In the genomic region with DNA sequence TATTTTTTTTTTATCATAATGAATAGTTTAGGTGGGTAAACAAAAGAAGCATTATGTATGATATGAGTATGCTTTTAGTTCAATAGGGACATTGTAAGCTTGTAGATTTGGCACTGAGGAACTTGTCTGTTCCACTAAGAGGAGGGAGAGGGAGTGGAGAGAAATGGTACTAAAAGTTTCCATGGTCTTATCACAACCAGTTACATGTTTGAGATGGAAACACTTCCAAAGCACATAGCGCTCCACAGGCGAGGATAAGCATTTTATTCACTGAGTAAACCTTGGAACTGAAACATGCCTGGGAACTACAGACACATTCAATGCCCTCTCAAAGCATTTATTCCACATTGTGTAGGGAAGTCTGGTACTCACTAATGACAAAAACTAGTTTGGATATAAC, we compare ENCODE assay signal across 26 cellular contexts. TPM values are rescaled to one million over a fixed set of nuclear protein-coding genes. Genes with fewer than 3 reads are reported as not detected.
DNase-seq lines count a peak whose midpoint lies in the region; ATAC-seq and TF ChIP-seq lines count a peak whose summit lies in the region.
"Had no signal": no experiment of that assay in that cellular context is flagged by ENCODE, and none has a peak within 500 bp of the region (broad histone marks: within the 10 kb centered on the region; RNA-seq: fewer than 3 reads in every experiment).

No MANE protein-coding gene starts in this region.

- no peak for TF ChIP-seq POLR2A in stomach (IDR thresholded peaks at IDR 0.05)

- ATAC-seq in left ventricle myocardium superior = peak; percentile 92
- no peak for ATAC-seq in HG02870 (IDR thresholded peaks at IDR 0.05; ENCODE audit: unreplicated experiment)
- ATAC-seq in activated T-cell treated with anti-CD3 and anti-CD28 coated beads, Interleukin-2, amount 50 U/mL, for 72 hours (replicated peaks in 1 of 2) = no peak
- ATAC-seq: GM12878, GM23338, PC-3 had no signal

- H3K36me3 Mint-ChIP-seq in activated T-cell treated with anti-CD3 and anti-CD28 coated beads, Interleukin-2, amount 50 U/mL, for 72 hours (ENCODE audit: insufficient read depth in 2 of 2) = no peaks in the 10 kb centered on the region
- H3K36me3 Mint-ChIP-seq: CD4-positive, CD25-positive, alpha-beta regulatory T cell; IgD-negative memory B cell had no signal

- DNase-seq in SK-MEL-5 (ENCODE audit: low read depth, low spot score) = peak; percentile 88
- DNase-seq in fibroblast of the aortic adventitia (ENCODE audit: low read depth) = peak; percentile 22
- DNase-seq in left ventricle myocardium superior = no peak
- peak; percentile 59 for DNase-seq in stomach
- no peak for DNase-seq in activated CD4-positive, alpha-beta T cell treated with anti-CD3 and anti-CD28 coated beads for 4 hours
- DNase-seq in SK-N-DZ (ENCODE audit: low spot score) = no peak
- no peak for DNase-seq in activated T-cell treated with anti-CD3 and anti-CD28 coated beads, Interleukin-2, amount 50 U/mL, for 72 hours
- DNase-seq: BE2C; Caco-2; CD4-positive, CD25-positive, alpha-beta regulatory T cell; DMS153; HCEC 1CT; Karpas-422; NCI-H1048; NCI-H1436; NCI-H2029; NCI-H2171; NCI-H526; PC-3 had no signal

- in situ Hi-C loops in SK-MEL-5 (cut with HindIII; ENCODE audit: low pct_unique_long_range_greater_than_20kb, low sequenced_read_pairs) = no loop called here

- peaks cover 14% of the 10 kb centered on the region for H3K27me3 Mint-ChIP-seq in activated T-cell treated with anti-CD3 and anti-CD28 coated beads, Interleukin-2, amount 50 U/mL, for 72 hours (ENCODE audit: low read depth)

- no peaks in the 10 kb centered on the region for H3K9me3 ChIP-seq in stomach
- H3K9me3 ChIP-seq: BE2C, Caco-2 had no signal

- 33 to 52% (median 50%) methylated on average over 2 of the region's 2 CpGs for WGBS in stomach, 5 donors

- intact Hi-C loops in left ventricle myocardium superior (cut with micrococcal nuclease) (no loop called here), stomach (cut with DNase I; ENCODE audit: low total_unique reads) (no loop called here)

- no peak overlapping the region for H3K4me3 Mint-ChIP-seq in activated T-cell treated with anti-CD3 and anti-CD28 coated beads, Interleukin-2, amount 50 U/mL, for 72 hours
- H3K4me3 Mint-ChIP-seq: CD4-positive, CD25-positive, alpha-beta regulatory T cell; GM23338; IgD-negative memory B cell had no signal

- no peak for TF ChIP-seq CTCF in fibroblast of the aortic adventitia (IDR thresholded peaks at IDR 0.05; ENCODE audit: insufficient read depth, low read length)
- peak in 1 of 7 experiments; percentile 8 for TF ChIP-seq CTCF in stomach (IDR thresholded peaks at IDR 0.05)

- H3K27me3 ChIP-seq in stomach = no peaks in the 10 kb centered on the region
- H3K27me3 ChIP-seq: BE2C had no signal

- no peak overlapping the region for H3K27ac Mint-ChIP-seq in activated T-cell treated with anti-CD3 and anti-CD28 coated beads, Interleukin-2, amount 50 U/mL, for 72 hours
- H3K27ac Mint-ChIP-seq: CD4-positive, CD25-positive, alpha-beta regulatory T cell; GM23338; IgD-negative memory B cell had no signal

- H3K4me3 ChIP-seq in fibroblast of the aortic adventitia (ENCODE audit: low read depth, low read length) (no peak overlapping the region), stomach (no peak overlapping the region)
- H3K4me3 ChIP-seq: GM12878, GM23338 had no signal

- H3K27ac ChIP-seq in stomach = peak overlapping the region in 4 of 5 donors; percentile 49 to 76 (median 54)
- H3K27ac ChIP-seq: RWPE1 had no signal

- no peaks in the 10 kb centered on the region for H3K36me3 ChIP-seq in stomach
- H3K36me3 ChIP-seq: BE2C had no signal

- H3K4me1 Mint-ChIP-seq in activated T-cell treated with anti-CD3 and anti-CD28 coated beads, Interleukin-2, amount 50 U/mL, for 72 hours (ENCODE audit: low read depth) = no peaks in the 10 kb centered on the region
- H3K4me1 Mint-ChIP-seq: GM23338, IgD-negative memory B cell had no signal

- no peaks in the 10 kb centered on the region for H3K9me3 Mint-ChIP-seq in activated T-cell treated with anti-CD3 and anti-CD28 coated beads, Interleukin-2, amount 50 U/mL, for 72 hours
- H3K9me3 Mint-ChIP-seq: CD4-positive, CD25-positive, alpha-beta regulatory T cell; GM23338; IgD-negative memory B cell had no signal

- H3K4me1 ChIP-seq in stomach = peaks cover 0 to 23% (median 4%) of the 10 kb centered on the region in 4 donors
- H3K4me1 ChIP-seq: Caco-2 had no signal

- no peak for TF ChIP-seq EP300 in stomach (IDR thresholded peaks at IDR 0.05)

RNA-seq across cellular contexts. Expression of gene MYOZ2, which starts 15.5 kb away (rescaled TPM):
- 0.24 TPM in 1 of 2 replicates, not detected in the other for total RNA-seq in SK-MEL-5 (2014; rRNA removed; shearing (Covaris generic))
- 0.05 TPM in 1 of 2 replicates, not detected in the other for polyA plus RNA-seq in SK-MEL-5 (2015; cell fraction: cytosol; rRNA removed)
- not detected in 2 replicates for polyA plus RNA-seq in SK-MEL-5 (2015; cell fraction: nucleus; rRNA removed)
- total RNA-seq in fibroblast of the aortic adventitia (ENCODE audit: low replicate concordance) (0.36 and 0.74 TPM in 2 replicates), left ventricle myocardium superior (792 TPM), stomach (1 to 10 TPM in 2 of 5 donors, under 1 TPM in 1, not detected in 2; 0.73 to 1.4 (median 1.2) TPM)
- under 1 TPM; 0.31 to 0.44 (median 0.33) TPM for polyA plus RNA-seq in stomach
- not detected in 2 replicates for polyA plus RNA-seq in SK-N-DZ (2014; cell fraction: cytosol; rRNA removed)
- polyA plus RNA-seq in SK-N-DZ (2014; cell fraction: nucleus; rRNA removed) = not detected in 2 replicates
- not detected for total RNA-seq in activated T-cell treated with anti-CD3 and anti-CD28 coated beads, Interleukin-2, amount 50 U/mL, for 72 hours
- total RNA-seq: CD4-positive, CD25-positive, alpha-beta regulatory T cell; Daoy; GM12878; GM23338; MCF 10A; PC-3 had no signal
- polyA plus RNA-seq: GM12878, GM23338, IgD-negative memory B cell had no signal

Comparison
In these comparisons a context has a peak if more than half of its experiments do, and no peak if none do; other contexts are left out.
1. DNase-seq: peak in SK-MEL-5 (single experiment), fibroblast of the aortic adventitia (single experiment) and stomach (single experiment); none in left ventricle myocardium superior (single experiment), activated CD4-positive, alpha-beta T cell treated with anti-CD3 and anti-CD28 coated beads for 4 hours (0 of 2), SK-N-DZ (single experiment) and activated T-cell treated with anti-CD3 and anti-CD28 coated beads, Interleukin-2, amount 50 U/mL, for 72 hours (0 of 2).
2. RNA of gene MYOZ2, which starts 15.5 kb away (total RNA-seq): 792 TPM in left ventricle myocardium superior (single experiment); 0.73 to 1.4 TPM in stomach, 0.36 to 0.74 TPM in fibroblast of the aortic adventitia, 0.24 TPM in SK-MEL-5 and not detected in activated T-cell treated with anti-CD3 and anti-CD28 coated beads, Interleukin-2, amount 50 U/mL, for 72 hours; every median in the first group is over 100 times any median in the second.